14 cellular contexts compared by ENCODE assay signal in the genomic region with DNA sequence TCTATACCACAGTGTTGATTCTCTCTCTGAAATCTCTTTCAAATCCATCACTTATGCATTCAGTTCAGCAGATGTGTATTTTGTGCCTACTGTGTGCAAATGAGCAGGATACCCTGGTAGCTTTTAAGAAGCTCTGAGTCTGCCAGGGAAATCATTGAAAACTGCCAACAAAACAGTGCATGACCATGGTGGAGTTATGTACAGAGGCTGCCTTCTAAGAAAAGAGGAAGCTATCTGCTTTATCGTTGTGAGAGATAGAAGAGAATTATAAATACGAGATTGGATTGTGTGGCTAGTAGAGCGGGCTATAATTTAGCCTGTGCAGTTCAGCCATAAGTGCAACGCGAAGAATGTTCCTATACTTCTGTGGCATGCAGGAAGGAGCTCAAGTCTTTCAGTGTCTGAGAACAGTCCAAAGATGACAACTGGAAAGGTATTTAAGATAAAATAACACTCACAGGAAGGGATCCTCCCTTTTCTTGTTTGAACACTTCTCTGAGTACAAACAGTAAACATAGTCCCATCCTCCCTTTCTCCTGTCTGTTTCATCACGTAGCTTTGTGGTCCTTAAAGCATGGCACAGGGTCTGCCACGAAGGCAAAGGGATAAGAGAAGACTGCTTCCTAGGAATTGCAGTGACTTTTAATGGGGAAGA. TPM values are rescaled to one million over a fixed set of nuclear protein-coding genes. Genes with fewer than 3 reads are reported as not detected.
DNase-seq lines count a peak whose midpoint lies in the region; ATAC-seq, FAIRE-seq and TF ChIP-seq lines count a peak whose summit lies in the region.
"Had no signal": no experiment of that assay in that cellular context is flagged by ENCODE, and none has a peak within 500 bp of the region (broad histone marks: within the 10 kb centered on the region; RNA-seq: fewer than 3 reads in every experiment).

No MANE protein-coding gene starts in this region.

- H4K20me1 ChIP-seq in K562 (replicated peaks; ENCODE audit: control insufficient read depth, insufficient read depth, low read length) = peaks cover 9% of the 10 kb centered on the region

- no peaks in the 10 kb centered on the region for H3K36me3 Mint-ChIP-seq in osteocyte (ENCODE audit: unreplicated experiment)

- peaks cover 78% of the 10 kb centered on the region for H3K79me2 ChIP-seq in K562 (ENCODE audit: control insufficient read depth, insufficient read depth, low read length)

- H2BK120ac ChIP-seq in mesenchymal stem cell (ENCODE audit: low read depth, low read length) = no peak overlapping the region

- intact Hi-C loops in K562 (cut with micrococcal nuclease) = loop anchor here (5.0 kb wide), 1 partner anchor 88 kb away; no protein-coding TSS in a partner anchor

- no peaks in the 10 kb centered on the region for H3K9me1 ChIP-seq in K562 (ENCODE audit: control insufficient read depth, insufficient read depth, low read length)

- 22% methylated on average over 7 of the region's 7 CpGs for WGBS in K562 (ENCODE audit: insufficient coverage, low coverage, missing lambda C conversion rate)
- WGBS in mesenchymal stem cell = 95% methylated on average over 7 of the region's 7 CpGs

- H4K91ac ChIP-seq in mesenchymal stem cell (ENCODE audit: low read length) = no peak overlapping the region

- no peak overlapping the region for H2AK5ac ChIP-seq in mesenchymal stem cell (ENCODE audit: low read length, severe bottlenecking)

- peaks cover 5% of the 10 kb centered on the region for H3K79me1 ChIP-seq in mesenchymal stem cell (replicated peaks; ENCODE audit: low read length, poor library complexity, severe bottlenecking)

- POLR2A ChIA-PET in K562 (lab: Yijun Ruan, JAX) = interaction anchor here (0.7 to 2.0 kb wide), 12 partner anchors 20 to 279 kb away, joined by 3 to 6 read pairs (median 3); no protein-coding TSS in a partner anchor

- no peak overlapping the region for H3K27ac ChIP-seq in K562 (ENCODE audit: extremely low read depth, low read depth, low read length)
- H3K27ac ChIP-seq in mesenchymal stem cell (ENCODE audit: low read length, poor library complexity, severe bottlenecking) = no peak overlapping the region
- H3K27ac ChIP-seq: coronary artery, SK-N-MC had no signal

- no peak overlapping the region for H2AFZ ChIP-seq in K562 (ENCODE audit: low read depth, low read length)
- no peak overlapping the region for H2AFZ ChIP-seq in mesenchymal stem cell (ENCODE audit: low read depth, low read length)

- no peak for TF ChIP-seq POLR2A in K562 (conservative IDR thresholded peaks at IDR 0.05)

- H3K9me3 Mint-ChIP-seq in osteocyte (ENCODE audit: unreplicated experiment) = no peaks in the 10 kb centered on the region

- FAIRE-seq in K562 (lab: Jason Lieb, UNC) = no peak

- H3K9me3 ChIP-seq in K562 (replicated peaks; ENCODE audit: control insufficient read depth, insufficient read depth, low read depth, low read length) (no peaks in the 10 kb centered on the region), mesenchymal stem cell (ENCODE audit: control insufficient read depth, low read length) (no peaks in the 10 kb centered on the region)

- no peak for TF ChIP-seq CTCF in K562 (IDR thresholded peaks at IDR 0.05 in 2 of 3, conservative IDR thresholded peaks at IDR 0.05 in 1 of 3; ENCODE audit: insufficient read depth in 2 of 3, low read depth in 1 of 3, low read length in 3 of 3)
- TF ChIP-seq CTCF in osteocyte (IDR thresholded peaks at IDR 0.05) = no peak

- H3K4me2 ChIP-seq in K562 (ENCODE audit: insufficient read depth, low read length) (no peak overlapping the region), mesenchymal stem cell (ENCODE audit: low read length, poor library complexity, severe bottlenecking) (no peak overlapping the region)

- no peak overlapping the region for H2BK15ac ChIP-seq in mesenchymal stem cell (ENCODE audit: low read depth, poor library complexity, severe bottlenecking)

- no peak for TF ChIP-seq RAD21 in K562 (CRISPR knock-in tag; conservative IDR thresholded peaks at IDR 0.05 in 1 of 2, IDR thresholded peaks at IDR 0.05 in 1 of 2)

- BruUV-seq in K562 (replicated peaks; lab: Mats Ljungman, UMichigan) = no TSS peak

- H3K4me3 ChIP-seq in K562 (no peak overlapping the region), mesenchymal stem cell (ENCODE audit: insufficient read depth in 1 of 2, low read depth in 1 of 2, low read length in 2 of 2) (no peak overlapping the region)
- H3K4me3 ChIP-seq: coronary artery, SK-N-MC had no signal

- H2BK12ac ChIP-seq in mesenchymal stem cell (ENCODE audit: low read length in 2 of 2) = no peak overlapping the region

- no peaks in the 10 kb centered on the region for H3K27me3 Mint-ChIP-seq in osteocyte (ENCODE audit: unreplicated experiment)

- H3K9ac ChIP-seq in K562 (ENCODE audit: insufficient read depth in 1 of 2, low read depth in 2 of 2, low read length in 2 of 2) = no peak overlapping the region; a peak in 1 of 4 replicates
- no peak overlapping the region for H3K9ac ChIP-seq in mesenchymal stem cell (ENCODE audit: low read length)

- in situ Hi-C loops in K562 (cut with MboI) = loop anchor here (5.0 to 10.0 kb wide), 2 partner anchors 128 to 236 kb away; no protein-coding TSS in a partner anchor

- H3K18ac ChIP-seq in mesenchymal stem cell (ENCODE audit: low read depth in 1 of 2, low read length in 2 of 2) = no peak overlapping the region

- H3K4me3 Mint-ChIP-seq in osteocyte (ENCODE audit: unreplicated experiment) = no peak overlapping the region

- H3K14ac ChIP-seq in mesenchymal stem cell (ENCODE audit: low read length in 2 of 2) = no peak overlapping the region

- H3K36me3 ChIP-seq in K562 (ENCODE audit: control insufficient read depth, insufficient read depth, low read length) (0 out of 3 replicates have a peak, but pooled peaks cover 2% of the 10 kb centered on the region), mesenchymal stem cell (ENCODE audit: control insufficient read depth in 1 of 2, insufficient read depth in 2 of 2, low read depth in 1 of 2, low read length in 2 of 2) (peaks cover 0 to 3% of the 10 kb centered on the region in 2 experiments)

- TF ChIP-seq EP300 in K562 (IDR thresholded peaks at IDR 0.05; ENCODE audit: low read length) = no peak

- peaks cover 22 to 23% of the 10 kb centered on the region in 2 experiments for H3K4me1 ChIP-seq in K562 (replicated peaks in 1 of 2; ENCODE audit: control insufficient read depth in 2 of 2, insufficient read depth in 2 of 2, low read length in 2 of 2)
- peaks cover 3% of the 10 kb centered on the region for H3K4me1 ChIP-seq in mesenchymal stem cell (ENCODE audit: control insufficient read depth, insufficient read depth, low read depth, low read length)

- no peak overlapping the region for H2BK5ac ChIP-seq in mesenchymal stem cell (ENCODE audit: low read depth, low read length, poor library complexity, severe bottlenecking)

- no peaks in the 10 kb centered on the region for H3K27me3 ChIP-seq in K562 (ENCODE audit: control insufficient read depth in 2 of 2, insufficient read depth in 2 of 2, low read length in 2 of 2)
- H3K27me3 ChIP-seq in mesenchymal stem cell (ENCODE audit: control insufficient read depth in 1 of 2, insufficient read depth in 1 of 2, low read length in 2 of 2) = no peaks in the 10 kb centered on the region

- no peak overlapping the region for H4K8ac ChIP-seq in mesenchymal stem cell (ENCODE audit: low read length)

- no peak overlapping the region for H3K23ac ChIP-seq in mesenchymal stem cell (ENCODE audit: low read length in 2 of 2)

- peak overlapping the region; percentile 28 for H3K27ac Mint-ChIP-seq in osteocyte (ENCODE audit: unreplicated experiment)

- no peak for ATAC-seq in K562
- no peak for ATAC-seq in GM18909 (IDR thresholded peaks at IDR 0.05; ENCODE audit: poor library complexity, unreplicated experiment)
- ATAC-seq in GM21367 (IDR thresholded peaks at IDR 0.05; ENCODE audit: unreplicated experiment) = no peak
- ATAC-seq: right cardiac atrium had no signal

- DNase-seq in GF-D8 (lab: John Stamatoyannopoulos, UW) (peak; percentile 20), NOMO-1 treated with DMSO at 0.1 percent for 48 hours (lab: John Stamatoyannopoulos, UW; ENCODE audit: unreplicated experiment) (peak; percentile 61), K562 (ENCODE audit: extremely low read depth in 1 of 4, low spot score in 3 of 4) (no peak), osteocyte (ENCODE audit: extremely low spot score, unreplicated experiment) (no peak), mesenchymal stem cell (no peak)
- DNase-seq: activated CD8-positive, alpha-beta memory T cell treated with anti-CD3 and anti-CD28 coated beads, Interleukin-2, amount 50 U/mL, for 4 hours; DND-41; NCI-H1048; NCI-H82; right cardiac atrium had no signal

- CTCF ChIA-PET in K562 (lab: Yijun Ruan, JAX; ENCODE audit: low intra/inter-chr PET ratio) = no interaction called here

- H3K4ac ChIP-seq in mesenchymal stem cell (ENCODE audit: low read depth in 1 of 2, low read length in 2 of 2) = no peak overlapping the region

- peaks cover 34% of the 10 kb centered on the region for H3K4me1 Mint-ChIP-seq in osteocyte (ENCODE audit: unreplicated experiment)

TF ChIP-seq in K562, 482 proteins besides CTCF, POLR2A, EP300 and RAD21:
- TF ChIP-seq KLF10 (CRISPR knock-in tag; IDR thresholded peaks at IDR 0.05) (no peak), POLR3G (IDR thresholded peaks at IDR 0.05; ENCODE audit: extremely low read depth, insufficient read length, insufficient replicate concordance) (no peak), CTBP1 (IDR thresholded peaks at IDR 0.05; ENCODE audit: borderline replicate concordance) (0 out of 2 replicates have a peak, but pooled peaks have one; percentile 19), ZKSCAN1 (IDR thresholded peaks at IDR 0.05; ENCODE audit: low read depth, low read length) (peak; percentile 29; the same call in 1 of the 2 replicates)

RNA-seq across cellular contexts. Expression of gene DIP2B, which starts 4.4 kb away (rescaled TPM):
- total RNA-seq in K562 (2011; cell fraction: chromatin; rRNA removed; ENCODE audit: low replicate concordance) = 38.9 and 51.6 TPM in 2 replicates
- total RNA-seq in K562 (2011; cell fraction: nucleolus; rRNA removed) = 22.5 and 24.8 TPM in 2 replicates
- 29.4 and 38.1 TPM in 2 replicates for total RNA-seq in K562 (2011; cell fraction: nucleoplasm; rRNA removed)
- total RNA-seq in K562 (2014; rRNA removed) (12.1 and 14.8 TPM in 2 replicates), K562 (2014; rRNA removed; fragmentation: Illumina TruSeq; extraction: Trizol) (18.8 and 21.2 TPM in 2 replicates), K562 (2015; rRNA removed; fragmentation: Illumina TruSeq; extraction: Trizol) (19.9 and 20.3 TPM in 2 replicates), K562 (2021) (22.9 and 23.7 TPM in 2 replicates), osteocyte (28.9 and 32.1 TPM in 2 replicates)
- polyA plus RNA-seq in K562 (2011; rRNA removed) (20.5 and 26.1 TPM in 2 replicates), K562 (2014; fragmentation: Illumina TruSeq; extraction: Trizol) (18.8 and 21.0 TPM in 2 replicates), K562 (2014; fragmentation: Nextera tagmentation; extraction: Ambion mirVana) (1 to 10 TPM; 4.6 to 5.8 TPM), K562 (2014; rRNA removed) (11.7 and 13.4 TPM in 2 replicates)
- 16.1 and 18.2 TPM in 2 replicates for polyA plus RNA-seq in K562 (2011; cell fraction: cytosol; rRNA removed)
- 24.1 and 27.3 TPM in 2 replicates for polyA plus RNA-seq in K562 (2011; cell fraction: nucleus; rRNA removed)
- polyA plus RNA-seq in K562 (2012) = 13.5 and 14.8 TPM in 2 replicates
- polyA minus RNA-seq in K562 (2011; rRNA and poly(A)+ RNA removed) = 57.9 and 67.7 TPM in 2 replicates
- polyA minus RNA-seq in K562 (2011; cell fraction: cytosol; rRNA and poly(A)+ RNA removed) = 28.2 and 36.9 TPM in 2 replicates
- 20.7 and 28.9 TPM in 2 replicates for polyA minus RNA-seq in K562 (2011; cell fraction: nucleus; rRNA and poly(A)+ RNA removed)
- 8.0 TPM for polyA plus RNA-seq in mesenchymal stem cell (2013, experiment 1 of 2)
- polyA plus RNA-seq in mesenchymal stem cell (2013, experiment 2 of 2) = 7.7 TPM

Comparison
In these comparisons a context has a peak if more than half of its experiments do, and no peak if none do; other contexts are left out.
1. DNase-seq: peak in GF-D8 (single experiment) and NOMO-1 treated with DMSO at 0.1 percent for 48 hours (single experiment); none in K562 (0 of 4), osteocyte (single experiment) and mesenchymal stem cell (single experiment).